1 cellular context compared by ENCODE assay signal in genomic region chr10:87101996-87102395, GRCh38.
A peak's percentile ranks its signal among the peaks of the same experiment; 100 is the strongest.
TF ChIP-seq lines count a peak whose summit lies in the region.

No MANE protein-coding gene starts in this region.

TF ChIP-seq in GM12878, 131 proteins besides CTCF, POLR2A, EP300 and RAD21 (continued from another document):
- TF ChIP-seq SKIL (IDR thresholded peaks at IDR 0.05; ENCODE audit: low read depth, poor library complexity, severe bottlenecking): no peak
- 0 out of 2 replicates have a peak, but pooled peaks have one; percentile 51 for TF ChIP-seq MLLT1 (IDR thresholded peaks at IDR 0.05)
- no peak for TF ChIP-seq ZNF384 (IDR thresholded peaks at IDR 0.05; ENCODE audit: borderline replicate concordance, low read depth, low read length)
- peak; percentile 33; the same call in 1 of the 2 replicates for TF ChIP-seq PKNOX1 (IDR thresholded peaks at IDR 0.05)
- TF ChIP-seq BCL3 (IDR thresholded peaks at IDR 0.05; ENCODE audit: borderline replicate concordance, insufficient read depth, low read depth, low read length, poor library complexity, severe bottlenecking): no peak
- TF ChIP-seq POLR2AphosphoS5 (IDR thresholded peaks at IDR 0.05; ENCODE audit: low read length): no peak
- TF ChIP-seq CBX5 (IDR thresholded peaks at IDR 0.05; ENCODE audit: low read depth): no peak
TF ChIP-seq in GM12878: peak in this region for 2.
